In genomic region chr20:3846740-3847418, GRCh38 we compare ENCODE assay signal across 8 cellular contexts. TPM values are rescaled to one million over a fixed set of nuclear protein-coding genes. Genes with fewer than 3 reads are reported as not detected.
DNase-seq lines count a peak whose midpoint lies in the region; ATAC-seq, FAIRE-seq and TF ChIP-seq lines count a peak whose summit lies in the region.

TSS of gene MAVS (plus strand) at chr20:3846834. CDS start at chr20:3854625, 7,791 bp downstream.

- H3K9me3 ChIP-seq in kidney (ENCODE audit: control insufficient read depth in 1 of 2, low read length in 2 of 2), result no peaks in the 10 kb centered on the region

- FAIRE-seq in kidney (lab: Jason Lieb, UNC), result no peak

- peak within 1 kb of the TSS; percentile 84 for H3K4me3 ChIP-seq in AG09309 (ENCODE audit: control insufficient read depth, low read depth, low read length)
- peak within 1 kb of the TSS; percentile 79 to 96 for H3K4me3 ChIP-seq in kidney (ENCODE audit: low read length in 2 of 2)

- peaks cover 0 to 8% of the 10 kb centered on the region in 2 donors for H3K4me1 ChIP-seq in kidney (ENCODE audit: control insufficient read depth in 1 of 2, insufficient read depth in 1 of 2, low read depth in 1 of 2, low read length in 2 of 2)

- TF ChIP-seq CTCF in AG09309 (IDR thresholded peaks at IDR 0.05; ENCODE audit: control insufficient read depth, insufficient read depth, low read depth, low read length, missing control alignments), result no peak
- no peak for TF ChIP-seq CTCF in kidney (IDR thresholded peaks at IDR 0.05; ENCODE audit: borderline replicate concordance, extremely low read depth, insufficient read depth)

- intact Hi-C loops in kidney (cut with DNase I), result no loop called here

- ATAC-seq in GM18909 (IDR thresholded peaks at IDR 0.05; ENCODE audit: poor library complexity, unreplicated experiment), result peak; percentile 96
- ATAC-seq in HG03159 (IDR thresholded peaks at IDR 0.05; ENCODE audit: unreplicated experiment), result peak; percentile 92

- H3K9ac ChIP-seq in kidney (ENCODE audit: low read length in 2 of 2), result peak within 1 kb of the TSS; percentile 94 to 96

- DNase-seq in AG09309 (ENCODE audit: low read depth), result no peak
- peak; percentile 93 for DNase-seq in NCI-H345 treated with DMSO at 0.1 percent for 48 hours (lab: John Stamatoyannopoulos, UW; ENCODE audit: unreplicated experiment)
- peak; percentile 76 for DNase-seq in activated CD4-positive, alpha-beta T cell treated with anti-CD3 and anti-CD28 coated beads for 1 hour
- DNase-seq in cerebellar nuclear complex (lab: John Stamatoyannopoulos, UW), result peak; percentile 28 to 64
- DNase-seq in kidney, result peak; percentile 95
- peak; percentile 74 to 83 for DNase-seq in stimulated activated CD4-positive, alpha-beta T cell treated with anti-CD3 and anti-CD28 coated beads, Interleukin-15, amount 100 ng/mL, for 1 hour (ENCODE audit: low read depth in 1 of 2, low spot score in 1 of 2)

- peak within 1 kb of the TSS; percentile 91 to 95 for H3K27ac ChIP-seq in kidney (ENCODE audit: low read depth in 2 of 2, low read length in 2 of 2)

- no peaks in the 10 kb centered on the region for H3K36me3 ChIP-seq in kidney (ENCODE audit: control insufficient read depth in 1 of 2, insufficient read depth in 2 of 2, low read length in 2 of 2)

RNA-seq across cellular contexts. Expression of gene MAVS, which starts in this region (rescaled TPM):
- total RNA-seq in kidney, result 46.8 TPM
- polyA plus RNA-seq in kidney (ENCODE audit: insufficient read depth, low read depth, low replicate concordance), result 10.0 TPM
